9 cellular contexts compared by ENCODE assay signal in genomic region chr7:65475734-65476319, GRCh38.
A peak's percentile ranks its signal among the peaks of the same experiment; 100 is the strongest.
DNase-seq lines count a peak whose midpoint lies in the region; ATAC-seq and TF ChIP-seq lines count a peak whose summit lies in the region.
"Had no signal": no experiment of that assay in that cellular context is flagged by ENCODE, and none has a peak within 500 bp of the region (broad histone marks: within the 10 kb centered on the region; RNA-seq: fewer than 3 reads in every experiment).

No MANE protein-coding gene starts in this region.

- H3K36me3 Mint-ChIP-seq in CD8-positive, alpha-beta memory T cell = peaks cover 9 to 76% (median 23%) of the 10 kb centered on the region in 3 donors
- H3K36me3 Mint-ChIP-seq in activated naive CD8-positive, alpha-beta T cell = peaks cover 21% of the 10 kb centered on the region

- no peak for TF ChIP-seq CTCF in dorsolateral prefrontal cortex (IDR thresholded peaks at IDR 0.05 in 54 of 56, conservative IDR thresholded peaks at IDR 0.05 in 2 of 56; ENCODE audit: low read depth in 1 of 56, partially characterized antibody in 56 of 56)
- TF ChIP-seq CTCF in foreskin keratinocyte (conservative IDR thresholded peaks at IDR 0.05) = no peak

- peaks cover 29% of the 10 kb centered on the region for H3K4me1 ChIP-seq in CD8-positive, alpha-beta memory T cell (ENCODE audit: insufficient read depth, low read length)
- no peaks in the 10 kb centered on the region for H3K4me1 ChIP-seq in foreskin keratinocyte

- intact Hi-C loops in dorsolateral prefrontal cortex (cut with DNase I) = no loop called here

- peaks cover 6 to 65% (median 39%) of the 10 kb centered on the region in 5 donors for H3K9me3 Mint-ChIP-seq in CD8-positive, alpha-beta memory T cell
- peaks cover 9% of the 10 kb centered on the region for H3K9me3 Mint-ChIP-seq in activated naive CD8-positive, alpha-beta T cell (ENCODE audit: low read depth)

- ATAC-seq in GM19397 (IDR thresholded peaks at IDR 0.05; ENCODE audit: unreplicated experiment) (peak; percentile 97), HG03442 (IDR thresholded peaks at IDR 0.05; ENCODE audit: unreplicated experiment) (peak; percentile 93), HG03039 (IDR thresholded peaks at IDR 0.05; ENCODE audit: unreplicated experiment) (no peak), foreskin keratinocyte (no peak)

- H3K27ac ChIP-seq in CD8-positive, alpha-beta memory T cell (ENCODE audit: low read depth, low read length) = peak overlapping the region; percentile 14
- H3K27ac ChIP-seq in dorsolateral prefrontal cortex (no peak overlapping the region), foreskin keratinocyte (no peak overlapping the region)

- H3K9me3 ChIP-seq in CD8-positive, alpha-beta memory T cell (ENCODE audit: low read length) = no peaks in the 10 kb centered on the region

- no peaks in the 10 kb centered on the region for H3K36me3 ChIP-seq in CD8-positive, alpha-beta memory T cell (ENCODE audit: insufficient read depth, low read length)

- no peaks in the 10 kb centered on the region for H3K27me3 ChIP-seq in CD8-positive, alpha-beta memory T cell (ENCODE audit: insufficient read depth, low read length, poor library complexity, severe bottlenecking)
- H3K27me3 ChIP-seq in dorsolateral prefrontal cortex (peaks cover 0 to 14% (median 0%) of the 10 kb centered on the region in 45 donors), foreskin keratinocyte (no peaks in the 10 kb centered on the region)

- DNase-seq in CD8-positive, alpha-beta memory T cell = peak in 4 of 5 donors; percentile 3 to 71 (median 36)
- DNase-seq in dorsolateral prefrontal cortex (no peak), HPDE6-E6E7 (ENCODE audit: extremely low spot score) (no peak), foreskin keratinocyte (no peak)

- no peaks in the 10 kb centered on the region for H3K27me3 Mint-ChIP-seq in CD8-positive, alpha-beta memory T cell
- H3K27me3 Mint-ChIP-seq in activated naive CD8-positive, alpha-beta T cell = no peaks in the 10 kb centered on the region

- POLR2A ChIA-PET in CD8-positive, alpha-beta memory T cell (lab: Charles Lee) = interaction anchor here (0.5 to 1.1 kb wide), 3 partner anchors 89 to 148 kb away, joined by 5 to 6 read pairs (median 5); partner anchors contain the start of gene ZNF92

- peak overlapping the region; percentile 9 for H3K4me3 ChIP-seq in CD8-positive, alpha-beta memory T cell (ENCODE audit: low read length)
- no peak overlapping the region for H3K4me3 ChIP-seq in dorsolateral prefrontal cortex

- CTCF ChIA-PET in CD8-positive, alpha-beta memory T cell (lab: Charles Lee) = no interaction called here

- peaks cover 77 to 87% (median 84%) of the 10 kb centered on the region in 3 donors for H3K4me1 Mint-ChIP-seq in CD8-positive, alpha-beta memory T cell
- peaks cover 56% of the 10 kb centered on the region for H3K4me1 Mint-ChIP-seq in activated naive CD8-positive, alpha-beta T cell (ENCODE audit: low read depth)

- H3K4me3 Mint-ChIP-seq in CD8-positive, alpha-beta memory T cell = peak overlapping the region; percentile 47 to 90 (median 80)
- peak overlapping the region; percentile 71 for H3K4me3 Mint-ChIP-seq in activated naive CD8-positive, alpha-beta T cell
- H3K4me3 Mint-ChIP-seq: neural crest cell had no signal

- peak overlapping the region; percentile 83 to 94 (median 92) for H3K27ac Mint-ChIP-seq in CD8-positive, alpha-beta memory T cell
- H3K27ac Mint-ChIP-seq in activated naive CD8-positive, alpha-beta T cell = peak overlapping the region; percentile 68

Comparison
In these comparisons a context has a peak if more than half of its experiments do, and no peak if none do; other contexts are left out.
1. DNase-seq: peak in CD8-positive, alpha-beta memory T cell (4 of 5); none in dorsolateral prefrontal cortex (0 of 10), HPDE6-E6E7 (single experiment) and foreskin keratinocyte (0 of 2).
2. ATAC-seq: peak in GM19397 (single experiment) and HG03442 (single experiment); none in HG03039 (single experiment) and foreskin keratinocyte (single experiment).